Comparison of ENCODE assay signal across 10 cellular contexts in the genomic region with DNA sequence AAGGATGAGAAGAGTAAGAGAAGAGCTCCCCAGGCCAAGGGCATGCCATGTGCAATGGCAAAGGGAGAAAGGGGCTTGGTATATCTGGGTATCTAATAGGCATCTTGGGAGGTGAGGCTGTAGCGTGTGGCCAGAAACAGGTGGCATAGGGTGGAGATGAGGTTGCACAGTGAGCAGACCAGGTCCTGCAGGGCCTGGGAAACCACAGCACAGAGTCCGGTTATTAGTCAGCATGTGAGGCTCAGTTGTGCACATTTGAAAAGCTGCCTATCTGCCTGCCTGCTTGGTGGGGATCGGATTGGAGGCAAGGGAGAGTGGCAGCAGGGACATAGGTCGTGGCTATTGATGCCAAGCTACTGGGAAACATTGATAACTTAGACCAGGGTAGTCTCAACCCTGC.
DNase-seq lines count a peak whose midpoint lies in the region; ATAC-seq and TF ChIP-seq lines count a peak whose summit lies in the region.
"Had no signal": no experiment of that assay in that cellular context is flagged by ENCODE, and none has a peak within 500 bp of the region (broad histone marks: within the 10 kb centered on the region; RNA-seq: fewer than 3 reads in every experiment).

No MANE protein-coding gene starts in this region.

- no peak overlapping the region for H3K27ac ChIP-seq in Peyer's patch
- H3K27ac ChIP-seq: A549 had no signal

- TF ChIP-seq CTCF in GM12864 (IDR thresholded peaks at IDR 0.05; ENCODE audit: low read depth, low read length, missing control alignments) = no peak
- no peak for TF ChIP-seq CTCF in Peyer's patch (IDR thresholded peaks at IDR 0.05)

- H3K4me3 ChIP-seq in GM12864 (ENCODE audit: low read depth, low read length) (no peak overlapping the region), Peyer's patch (no peak overlapping the region)
- H3K4me3 ChIP-seq: A549 had no signal

- no peaks in the 10 kb centered on the region for H3K36me3 ChIP-seq in Peyer's patch

- no peaks in the 10 kb centered on the region for H3K27me3 ChIP-seq in Peyer's patch

- ATAC-seq in GM19328 (IDR thresholded peaks at IDR 0.05; ENCODE audit: unreplicated experiment) (peak; percentile 85), HG02642 (IDR thresholded peaks at IDR 0.05; ENCODE audit: poor library complexity, unreplicated experiment) (peak; percentile 92), HG03432 (IDR thresholded peaks at IDR 0.05; ENCODE audit: unreplicated experiment) (peak; percentile 89)
- ATAC-seq: A549 had no signal

- DNase-seq in GM12864 (ENCODE audit: low read depth) = peak; percentile 79
- no peak for DNase-seq in Peyer's patch
- DNase-seq in posterior cingulate gyrus = no peak
- no peak for DNase-seq in cerebellar cortex (ENCODE audit: low spot score)
- no peak for DNase-seq in DMS53 treated with DMSO at 0.1 percent for 48 hours (lab: John Stamatoyannopoulos, UW; ENCODE audit: unreplicated experiment)
- DNase-seq: DMS79 treated with DMSO at 0.1 percent for 48 hours had no signal

- H3K9me3 ChIP-seq in Peyer's patch = no peaks in the 10 kb centered on the region
- H3K9me3 ChIP-seq: A549 had no signal

- H3K4me1 ChIP-seq in Peyer's patch = no peaks in the 10 kb centered on the region
- H3K4me1 ChIP-seq: A549 had no signal

- TF ChIP-seq POLR2A in Peyer's patch (IDR thresholded peaks at IDR 0.05) = no peak

- intact Hi-C loops in posterior cingulate gyrus (cut with DNase I) = no loop called here
